8 cellular contexts compared by ENCODE assay signal in the genomic region with DNA sequence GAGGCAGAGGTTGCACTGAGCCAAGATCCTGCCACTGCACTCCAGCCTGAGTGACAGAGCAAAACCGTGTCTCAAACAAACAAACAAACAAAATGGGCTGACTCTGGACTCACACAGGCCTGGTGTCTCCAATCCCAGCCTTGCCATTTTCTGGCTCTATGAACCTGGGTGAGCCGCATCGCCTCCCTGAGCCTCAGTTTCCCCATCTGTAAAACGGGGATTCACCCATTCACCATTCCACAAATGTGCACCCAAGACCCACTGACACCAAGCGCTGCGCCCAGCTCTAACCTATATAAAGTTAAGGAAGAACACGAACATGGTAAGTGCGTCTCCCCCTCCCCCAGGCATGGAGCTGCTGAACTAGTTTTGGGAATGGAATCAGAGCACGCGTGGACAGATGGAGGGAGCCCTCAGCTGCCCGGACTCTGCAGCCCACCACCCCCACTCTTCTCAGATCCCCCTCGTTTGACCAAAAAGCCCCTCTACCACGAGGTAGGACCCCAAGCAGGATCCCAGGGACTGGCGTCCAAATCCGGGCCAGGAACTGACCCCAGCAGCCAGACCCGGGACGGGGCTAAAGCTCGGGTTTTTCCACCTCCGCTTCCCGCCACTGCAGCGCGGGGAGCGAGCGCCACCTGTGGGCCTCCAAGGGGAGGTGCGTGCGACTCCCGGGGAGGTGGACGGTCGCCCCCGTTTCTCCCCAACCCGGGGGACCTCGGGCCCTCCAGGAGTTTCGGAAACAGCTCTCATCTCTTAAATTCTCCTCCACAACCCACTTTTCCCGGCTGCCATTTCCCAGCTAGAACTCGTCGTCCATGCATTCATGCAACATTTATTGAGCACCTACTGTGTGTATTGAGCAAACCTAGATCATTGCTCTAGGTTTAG. TPM values are rescaled to one million over a fixed set of nuclear protein-coding genes. Genes with fewer than 3 reads are reported as not detected.
A peak's percentile ranks its signal among the peaks of the same experiment; 100 is the strongest.
DNase-seq lines count a peak whose midpoint lies in the region; ATAC-seq and TF ChIP-seq lines count a peak whose summit lies in the region.

No MANE protein-coding gene starts in this region.

- DNase-seq in MV-4-11 (lab: John Stamatoyannopoulos, UW) (peak; percentile 41), ecto neural progenitor cell (ENCODE audit: low spot score) (peak; percentile 86), mesenteric fat pad (ENCODE audit: low spot score) (peak; percentile 93)
- DNase-seq in activated CD4-positive, alpha-beta T cell treated with anti-CD3 and anti-CD28 coated beads, Interleukin-2, amount 50 U/mL, for 1 hour = peak; percentile 63
- DNase-seq in stimulated activated naive CD4-positive, alpha-beta T cell (lab: John Stamatoyannopoulos, UW) = peak; percentile 24 to 73 (median 56)

- ATAC-seq in GM21367 (IDR thresholded peaks at IDR 0.05; ENCODE audit: unreplicated experiment) = no peak
- ATAC-seq in HG02870 (IDR thresholded peaks at IDR 0.05; ENCODE audit: unreplicated experiment) = no peak

- peak; percentile 97 for TF ChIP-seq CTCF in GM12872 (IDR thresholded peaks at IDR 0.05; ENCODE audit: insufficient read depth, low read depth, low read length)

RNA-seq across cellular contexts. Expression of a gene that starts 33.0 kb away (rescaled TPM):
- 127 TPM for total RNA-seq in mesenteric fat pad

Comparison
In these comparisons a context has a peak if more than half of its experiments do, and no peak if none do; other contexts are left out.
1. DNase-seq: peak in every context shown above with its lines; median percentile 93 in mesenteric fat pad; 86 in ecto neural progenitor cell; 63 in activated CD4-positive, alpha-beta T cell treated with anti-CD3 and anti-CD28 coated beads, Interleukin-2, amount 50 U/mL, for 1 hour; 56 in stimulated activated naive CD4-positive, alpha-beta T cell; 41 in MV-4-11.